9 cellular contexts compared by ENCODE assay signal in the genomic region with DNA sequence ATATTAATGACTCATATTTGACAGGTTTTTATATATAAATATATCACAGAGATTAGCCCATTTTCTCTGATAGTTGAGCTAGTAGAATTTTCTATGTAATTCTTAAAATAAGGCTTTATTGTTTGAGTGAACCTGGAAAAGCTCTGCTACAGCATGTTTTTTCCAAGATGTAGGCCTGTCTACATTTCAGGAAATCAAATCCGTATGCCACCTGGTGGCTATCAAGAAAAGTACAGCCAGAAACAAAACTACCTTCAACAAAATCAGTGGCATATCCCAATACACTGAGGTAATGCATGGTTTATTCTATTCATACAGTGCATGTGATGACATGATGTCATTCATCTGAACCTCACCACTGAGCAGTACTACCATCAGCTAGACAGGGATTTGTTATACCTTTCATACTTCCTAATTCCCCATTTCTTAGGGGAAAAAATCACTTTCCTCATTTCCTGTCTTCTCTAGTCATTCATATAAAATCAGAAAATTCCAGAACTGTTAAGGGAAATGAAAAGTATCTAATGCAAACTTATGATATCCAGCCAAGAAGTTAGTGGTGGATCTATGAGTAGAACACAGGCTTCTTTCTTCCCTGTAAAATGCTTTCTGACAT.
A peak's percentile ranks its signal among the peaks of the same experiment; 100 is the strongest.
DNase-seq lines count a peak whose midpoint lies in the region; ATAC-seq and TF ChIP-seq lines count a peak whose summit lies in the region.
"Had no signal": no experiment of that assay in that cellular context is flagged by ENCODE, and none has a peak within 500 bp of the region (broad histone marks: within the 10 kb centered on the region; RNA-seq: fewer than 3 reads in every experiment).

No MANE protein-coding gene starts in this region.

- TF ChIP-seq POLR2A in gastrocnemius medialis (IDR thresholded peaks at IDR 0.05) (no peak), lower leg skin (IDR thresholded peaks at IDR 0.05) (no peak)

- intact Hi-C loops in gastrocnemius medialis (cut with DNase I; ENCODE audit: low total_unique reads) (loop anchor here (1.0 to 5.0 kb wide), 2 partner anchors 16 to 1475 kb away; no protein-coding TSS in a partner anchor), lower leg skin (cut with DNase I; ENCODE audit: low total_unique reads) (no loop called here)

- ATAC-seq in GM21526 (IDR thresholded peaks at IDR 0.05; ENCODE audit: low FRiP score, unreplicated experiment), result peak; percentile 72
- ATAC-seq in gastrocnemius medialis, result peak in 1 of 2 donors; percentile 21

- H3K9ac ChIP-seq in Loucy (ENCODE audit: low read depth, low read length, poor library complexity, severe bottlenecking) (no peak overlapping the region), SU-DHL-6 (ENCODE audit: low read length) (no peak overlapping the region)

- H3K9me3 ChIP-seq in DOHH2 (ENCODE audit: control insufficient read depth, insufficient read depth, low read length), result no peaks in the 10 kb centered on the region
- H3K9me3 ChIP-seq in Loucy (ENCODE audit: insufficient read depth, low read depth, low read length), result no peaks in the 10 kb centered on the region
- H3K9me3 ChIP-seq in SU-DHL-6 (ENCODE audit: insufficient read depth, low read length), result no peaks in the 10 kb centered on the region
- H3K9me3 ChIP-seq in gastrocnemius medialis, result no peaks in the 10 kb centered on the region
- H3K9me3 ChIP-seq: ovary had no signal

- H4K20me1 ChIP-seq in DOHH2 (ENCODE audit: control insufficient read depth, insufficient read depth, low read depth, low read length) (no peaks in the 10 kb centered on the region), Loucy (ENCODE audit: insufficient read depth, low read length, poor library complexity, severe bottlenecking) (no peaks in the 10 kb centered on the region), SU-DHL-6 (ENCODE audit: low read depth, low read length) (no peaks in the 10 kb centered on the region)

- peaks cover 8% of the 10 kb centered on the region; the same call in 1 of the 2 replicates for H3K27me3 ChIP-seq in DOHH2 (ENCODE audit: control insufficient read depth, low read length)
- no peaks in the 10 kb centered on the region for H3K27me3 ChIP-seq in Loucy (ENCODE audit: insufficient read depth, low read length, poor library complexity, severe bottlenecking)
- no peaks in the 10 kb centered on the region for H3K27me3 ChIP-seq in SU-DHL-6 (ENCODE audit: low read length)
- H3K27me3 ChIP-seq in gastrocnemius medialis, result no peaks in the 10 kb centered on the region
- H3K27me3 ChIP-seq: ovary had no signal

- 0% methylated on average over 1 of the region's 1 CpG for WGBS in lower leg skin, 2 donors

- H3K4me2 ChIP-seq in DOHH2 (ENCODE audit: low read length) (no peak overlapping the region), Loucy (ENCODE audit: low read depth, low read length, poor library complexity, severe bottlenecking) (no peak overlapping the region), SU-DHL-6 (ENCODE audit: low read depth, low read length, poor library complexity, severe bottlenecking) (no peak overlapping the region)

- H3F3A ChIP-seq in DOHH2 (ENCODE audit: control insufficient read depth, insufficient read depth), result no peaks in the 10 kb centered on the region
- no peaks in the 10 kb centered on the region for H3F3A ChIP-seq in Loucy (ENCODE audit: low read depth)
- H3F3A ChIP-seq in SU-DHL-6 (ENCODE audit: insufficient read depth), result no peaks in the 10 kb centered on the region

- no peaks in the 10 kb centered on the region for H3K36me3 ChIP-seq in DOHH2 (ENCODE audit: control insufficient read depth, low read length)
- H3K36me3 ChIP-seq in Loucy (ENCODE audit: insufficient read depth, low read length), result no peaks in the 10 kb centered on the region
- no peaks in the 10 kb centered on the region for H3K36me3 ChIP-seq in SU-DHL-6 (ENCODE audit: low read length)
- no peaks in the 10 kb centered on the region for H3K36me3 ChIP-seq in gastrocnemius medialis
- H3K36me3 ChIP-seq: ovary had no signal

- H3K27ac ChIP-seq in DOHH2 (ENCODE audit: low read depth, low read length) (no peak overlapping the region), SU-DHL-6 (ENCODE audit: low read depth, low read length) (no peak overlapping the region), gastrocnemius medialis (no peak overlapping the region)
- H3K27ac ChIP-seq: ovary had no signal

- H3K4me1 ChIP-seq in DOHH2 (ENCODE audit: control insufficient read depth, low read length) (no peaks in the 10 kb centered on the region), Loucy (ENCODE audit: insufficient read depth, low read length, poor library complexity, severe bottlenecking) (peaks cover 4% of the 10 kb centered on the region), gastrocnemius medialis (peaks cover 0 to 3% of the 10 kb centered on the region in 2 donors)

- H2AFZ ChIP-seq in Loucy (ENCODE audit: low read length) (no peak overlapping the region; the same call in 1 of the 2 replicates), SU-DHL-6 (ENCODE audit: low read depth, low read length, severe bottlenecking) (no peak overlapping the region)

- no peaks in the 10 kb centered on the region for H3K9me2 ChIP-seq in DOHH2 (replicated peaks; ENCODE audit: control insufficient read depth, low read length)
- no peaks in the 10 kb centered on the region for H3K9me2 ChIP-seq in Loucy (replicated peaks; ENCODE audit: low read depth, low read length)
- H3K9me2 ChIP-seq in SU-DHL-6 (replicated peaks; ENCODE audit: insufficient read depth, low read length), result no peaks in the 10 kb centered on the region

- DNase-seq in glomerular endothelial cell (ENCODE audit: extremely low read depth, low read depth, low spot score) (peak; percentile 23), gastrocnemius medialis (no peak), lower leg skin (ENCODE audit: low spot score in 2 of 2) (no peak)
- no peak for DNase-seq in effector CD4-positive, alpha-beta T cell

- in situ Hi-C loops in gastrocnemius medialis (cut with MboI; ENCODE audit: low sequenced_read_pairs in 4 of 4), result loop anchor here in 3 of 4 donors (25.0 kb wide), 1 partner anchor 1475 kb away; no protein-coding TSS in a partner anchor

- H3K79me2 ChIP-seq in DOHH2 (ENCODE audit: control insufficient read depth, low read length) (no peaks in the 10 kb centered on the region), Loucy (ENCODE audit: insufficient read depth, low read length) (no peaks in the 10 kb centered on the region), SU-DHL-6 (ENCODE audit: insufficient read depth, low read length) (no peaks in the 10 kb centered on the region)

- H3K4me3 ChIP-seq in DOHH2 (ENCODE audit: low read length), result no peak overlapping the region
- H3K4me3 ChIP-seq in Loucy (ENCODE audit: low read length, poor library complexity, severe bottlenecking), result no peak overlapping the region
- H3K4me3 ChIP-seq in SU-DHL-6 (ENCODE audit: insufficient read depth, low read length, poor library complexity, severe bottlenecking), result no peak overlapping the region
- no peak overlapping the region for H3K4me3 ChIP-seq in gastrocnemius medialis
- no peak overlapping the region for H3K4me3 ChIP-seq in lower leg skin (ENCODE audit: low read depth, poor library complexity, severe bottlenecking)
- H3K4me3 ChIP-seq: ovary had no signal

- TF ChIP-seq CTCF in DOHH2 (IDR thresholded peaks at IDR 0.05; ENCODE audit: low read depth, low read length, poor library complexity, severe bottlenecking) (peak; percentile 68), Loucy (conservative IDR thresholded peaks at IDR 0.05; ENCODE audit: low read length) (peak; percentile 80), SU-DHL-6 (IDR thresholded peaks at IDR 0.05; ENCODE audit: insufficient read depth, low read length, poor library complexity, severe bottlenecking) (peak; percentile 64), gastrocnemius medialis (IDR thresholded peaks at IDR 0.05 in 4 of 5, conservative IDR thresholded peaks at IDR 0.05 in 1 of 5) (peak; percentile 33 to 68 (median 49)), lower leg skin (IDR thresholded peaks at IDR 0.05) (peak in 1 of 3 donors; percentile 21)
